In genomic region chr2:32594573-32594972, GRCh38 we compare ENCODE assay signal across 17 cellular contexts.
"Had no signal": no experiment of that assay in that cellular context is flagged by ENCODE, and none has a peak within 500 bp of the region (broad histone marks: within the 10 kb centered on the region; RNA-seq: fewer than 3 reads in every experiment).

No MANE protein-coding gene starts in this region.

- H3K27ac Mint-ChIP-seq: activated naive CD4-positive, alpha-beta T cell treated with anti-CD3 and anti-CD28 coated beads, Interleukin-2, amount 10 ng/mL, durations not matched to agents 7 days and 5 days; activated T-helper 2 cell treated with anti-CD3 and anti-CD28 coated beads, Interferon-gamma antibody, Interleukin-2, Interleukin-4, amounts not matched to agents 10 μg/mL and 5 μg/mL and 100 μg/mL, durations not matched to agents 14 hours and 24 hours and 36 hours; stimulated activated naive B cell treated with anti-CD40 and anti-IgM and Interleukin-4, amounts not matched to agents 10 μg/mL and 1 μg/mL and 100 μg/mL, for 72 hours had no signal

- H3K4me3 ChIP-seq: coronary artery, esophagus squamous epithelium, thyroid gland had no signal

- H3K4me1 ChIP-seq: esophagus squamous epithelium, thyroid gland had no signal

- FAIRE-seq: urothelium cell line had no signal

- H3K27ac ChIP-seq: coronary artery, esophagus squamous epithelium, thyroid gland had no signal

- H3K9me3 Mint-ChIP-seq: activated naive CD4-positive, alpha-beta T cell treated with anti-CD3 and anti-CD28 coated beads, Interleukin-2, amount 10 ng/mL, durations not matched to agents 7 days and 5 days; activated T-helper 2 cell treated with anti-CD3 and anti-CD28 coated beads, Interferon-gamma antibody, Interleukin-2, Interleukin-4, amounts not matched to agents 10 μg/mL and 5 μg/mL and 100 μg/mL, durations not matched to agents 14 hours and 24 hours and 36 hours; stimulated activated naive B cell treated with anti-CD40 and anti-IgM and Interleukin-4, amounts not matched to agents 10 μg/mL and 1 μg/mL and 100 μg/mL, for 72 hours had no signal

- H3K27me3 Mint-ChIP-seq: activated naive CD4-positive, alpha-beta T cell treated with anti-CD3 and anti-CD28 coated beads, Interleukin-2, amount 10 ng/mL, durations not matched to agents 7 days and 5 days; stimulated activated naive B cell treated with anti-CD40 and anti-IgM and Interleukin-4, amounts not matched to agents 10 μg/mL and 1 μg/mL and 100 μg/mL, for 72 hours had no signal

- H3K27me3 ChIP-seq: esophagus squamous epithelium, thyroid gland had no signal

- DNase-seq: activated CD4-positive, alpha-beta T cell treated with anti-CD3 and anti-CD28 coated beads, Interleukin-2, amount 50 U/mL, for 4 hours; activated naive CD4-positive, alpha-beta T cell treated with anti-CD3 and anti-CD28 coated beads, Interleukin-2, amount 10 ng/mL, durations not matched to agents 7 days and 5 days; amniotic stem cell; esophagus squamous epithelium; glutamatergic neuron; hypothalamus; kidney glomerular epithelial cell; left ventricle myocardium superior; mesenchymal stem cell; stimulated activated CD4-positive, alpha-beta T cell treated with anti-CD3 and anti-CD28 coated beads, Interleukin-2, amount 100 ng/mL, for 48 hours; stimulated activated naive B cell treated with anti-CD40 and anti-IgM and Interleukin-4, amounts not matched to agents 10 μg/mL and 1 μg/mL and 100 μg/mL, for 72 hours; T-helper 9 cell; thyroid gland had no signal

- H3K4me3 Mint-ChIP-seq: activated naive CD4-positive, alpha-beta T cell treated with anti-CD3 and anti-CD28 coated beads, Interleukin-2, amount 10 ng/mL, durations not matched to agents 7 days and 5 days; stimulated activated naive B cell treated with anti-CD40 and anti-IgM and Interleukin-4, amounts not matched to agents 10 μg/mL and 1 μg/mL and 100 μg/mL, for 72 hours had no signal

- ATAC-seq: activated CD4-positive, CD25-positive, alpha-beta regulatory T cell treated with anti-CD3 and anti-CD28 coated beads, Interleukin-2, amount 50 U/mL, for 24 hours; left ventricle myocardium superior; stimulated activated naive B cell treated with anti-CD40 and anti-IgM and Interleukin-4, amounts not matched to agents 10 μg/mL and 1 μg/mL and 100 μg/mL, for 72 hours had no signal
